In the genomic region with DNA sequence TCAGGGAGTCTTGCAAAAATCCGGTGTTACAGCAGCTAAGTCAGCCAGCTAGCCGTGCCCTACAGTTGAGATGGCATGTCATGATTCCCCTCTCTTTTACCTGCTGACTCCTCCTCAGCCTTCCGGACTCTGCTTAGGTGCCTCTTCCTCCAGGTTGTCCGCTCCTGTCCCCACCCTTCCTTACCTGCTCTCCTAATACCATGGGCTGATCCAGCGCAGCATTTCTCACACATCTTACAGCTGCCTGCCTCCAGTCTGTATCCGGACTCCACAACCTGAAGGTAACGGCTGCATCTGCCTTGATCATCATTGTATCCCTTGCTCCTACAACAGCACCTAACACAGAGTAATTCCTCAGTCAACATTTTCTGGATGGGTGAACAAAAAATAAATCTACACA, we compare ENCODE assay signal across 11 cellular contexts. TPM values are rescaled to one million over a fixed set of nuclear protein-coding genes. Genes with fewer than 3 reads are reported as not detected.
DNase-seq lines count a peak whose midpoint lies in the region; ATAC-seq and TF ChIP-seq lines count a peak whose summit lies in the region.
"Not testable (repeated sequence)": the region's sequence is repeated elsewhere in the genome, so short reads cannot be mapped to it uniquely, and the experiment has no call there.
"Had no signal": no experiment of that assay in that cellular context is flagged by ENCODE, and none has a peak within 500 bp of the region (broad histone marks: within the 10 kb centered on the region; RNA-seq: fewer than 3 reads in every experiment).

No MANE protein-coding gene starts in this region.

- not testable (repeated sequence) for H3K36me3 Mint-ChIP-seq in WTC11; natural killer cell treated with Interleukin-12 subunit alpha and Interleukin-12 subunit beta and Interleukin-15 and Interleukin-18, amount 100 ng/mL, for 72 hours

- peaks cover 11% of the 10 kb centered on the region for H3K27me3 Mint-ChIP-seq in WTC11 (ENCODE audit: low read depth)
- H3K27me3 Mint-ChIP-seq in natural killer cell treated with Interleukin-12 subunit alpha and Interleukin-12 subunit beta and Interleukin-15 and Interleukin-18, amount 100 ng/mL, for 72 hours = not testable (repeated sequence)

- POLR2A ChIA-PET in HCT116 (lab: Charles Lee); WTC11 (lab: Charles Lee): not testable (repeated sequence)

- TF ChIP-seq RAD21 in HCT116 (IDR thresholded peaks at IDR 0.05; ENCODE audit: low read depth) = not testable (repeated sequence)

- BruUV-seq in HCT116 (replicated peaks; lab: Mats Ljungman, UMichigan) = not testable (repeated sequence)

- not testable (repeated sequence) for H4K20me1 ChIP-seq in HCT116 (ENCODE audit: insufficient read depth)

- RAD21 ChIA-PET in HCT116 (lab: Charles Lee; ENCODE audit: low non-redundant PET in 1 of 2, low total read pairs in 2 of 2, uncharacterized antibody in 2 of 2, unreplicated experiment in 2 of 2) = not testable (repeated sequence)

- H3K4me2 ChIP-seq in HCT116 (ENCODE audit: low read length) = not testable (repeated sequence)

- not testable (repeated sequence) for TF ChIP-seq POLR2A in HCT116 (IDR thresholded peaks at IDR 0.05; ENCODE audit: borderline replicate concordance, extremely low read depth, insufficient read depth, insufficient read length); upper lobe of left lung (IDR thresholded peaks at IDR 0.05)

- not testable (repeated sequence) for TF ChIP-seq CTCF in HCT116 (IDR thresholded peaks at IDR 0.05 in 2 of 3, conservative IDR thresholded peaks at IDR 0.05 in 1 of 3; ENCODE audit: borderline replicate concordance in 1 of 3, insufficient read depth in 1 of 3, low read depth in 2 of 3, low read length in 2 of 3); WTC11 (IDR thresholded peaks at IDR 0.05); foreskin keratinocyte (conservative IDR thresholded peaks at IDR 0.05); left lung (IDR thresholded peaks at IDR 0.05); upper lobe of left lung (IDR thresholded peaks at IDR 0.05)

- H3K9me3 Mint-ChIP-seq in WTC11; natural killer cell treated with Interleukin-12 subunit alpha and Interleukin-12 subunit beta and Interleukin-15 and Interleukin-18, amount 100 ng/mL, for 72 hours: not testable (repeated sequence)

- H3K4me1 Mint-ChIP-seq in WTC11; natural killer cell treated with Interleukin-12 subunit alpha and Interleukin-12 subunit beta and Interleukin-15 and Interleukin-18, amount 100 ng/mL, for 72 hours (ENCODE audit: low read depth in 2 of 2): not testable (repeated sequence)

- H3K9ac ChIP-seq in HCT116 (ENCODE audit: low read length) = not testable (repeated sequence)

- not testable (repeated sequence) for H3K4me3 ChIP-seq in HCT116 (replicated peaks in 1 of 2; ENCODE audit: low read depth in 1 of 2, low read length in 2 of 2); left lung; upper lobe of left lung

- H3K79me2 ChIP-seq in HCT116 (ENCODE audit: insufficient read depth, low read length) = not testable (repeated sequence)

- H3K4me1 ChIP-seq in HCT116 (ENCODE audit: control insufficient read depth in 1 of 2, insufficient read depth in 2 of 2, low read length in 2 of 2); foreskin keratinocyte; left lung; upper lobe of left lung: not testable (repeated sequence)

- WGBS in upper lobe of left lung, 2 donors = 39 to 51% methylated on average over 7 of the region's 7 CpGs

- not testable (repeated sequence) for TF ChIP-seq EP300 in upper lobe of left lung (IDR thresholded peaks at IDR 0.05)

- H3K9me3 ChIP-seq in HCT116 (ENCODE audit: control insufficient read depth in 1 of 2, insufficient read depth in 1 of 2, low read depth in 1 of 2, low read length in 2 of 2); left lung; upper lobe of left lung: not testable (repeated sequence)

- not testable (repeated sequence) for H3K36me3 ChIP-seq in HCT116 (ENCODE audit: control insufficient read depth in 1 of 2, insufficient read depth in 2 of 2, low read length in 2 of 2); left lung; upper lobe of left lung

- intact Hi-C loops in HCT116 (cut with micrococcal nuclease); left lung (cut with DNase I): not testable (repeated sequence)

- not testable (repeated sequence) for H3K27ac ChIP-seq in HCT116 (ENCODE audit: low read depth, low read length); foreskin keratinocyte; left lung; upper lobe of left lung

- H3K27ac Mint-ChIP-seq in WTC11; natural killer cell treated with Interleukin-12 subunit alpha and Interleukin-12 subunit beta and Interleukin-15 and Interleukin-18, amount 100 ng/mL, for 72 hours: not testable (repeated sequence)

- not testable (repeated sequence) for H3K4me3 Mint-ChIP-seq in WTC11; natural killer cell treated with Interleukin-12 subunit alpha and Interleukin-12 subunit beta and Interleukin-15 and Interleukin-18, amount 100 ng/mL, for 72 hours

- not testable (repeated sequence) for DNase-seq in HCT116 (ENCODE audit: low read depth, low spot score); WTC11 (ENCODE audit: low spot score); foreskin keratinocyte; left lung; natural killer cell treated with Interleukin-12 subunit alpha and Interleukin-12 subunit beta and Interleukin-15 and Interleukin-18, amount 100 ng/mL, for 72 hours (ENCODE audit: low spot score); upper lobe of left lung
- DNase-seq in activated effector memory CD4-positive, alpha-beta T cell treated with anti-CD3 and anti-CD28 coated beads, Interleukin-2, amount 50 U/mL, for 16 hours = peak; percentile 54

- ATAC-seq in HCT116 (peak; percentile 30; the same call in 1 of the 2 replicates), WTC11 (peak; percentile 51), foreskin keratinocyte (peak; percentile 41), left lung (peak; percentile 35), upper lobe of left lung (ENCODE audit: low FRiP score in 2 of 2) (peak; percentile 62 to 75)
- ATAC-seq in natural killer cell treated with Interleukin-12 subunit alpha and Interleukin-12 subunit beta and Interleukin-15 and Interleukin-18, amount 100 ng/mL, for 72 hours = peak; percentile 59 to 60

- CTCF ChIA-PET in HCT116 (lab: Charles Lee); WTC11 (lab: Charles Lee): not testable (repeated sequence)

- H3K9me2 ChIP-seq in HCT116 (ENCODE audit: insufficient read depth) = not testable (repeated sequence)

- not testable (repeated sequence) for H3K27me3 ChIP-seq in HCT116 (ENCODE audit: insufficient read depth, low read length); foreskin keratinocyte; upper lobe of left lung
- peaks cover 0 to 24% of the 10 kb centered on the region in 2 donors for H3K27me3 ChIP-seq in left lung

- not testable (repeated sequence) for H2AFZ ChIP-seq in HCT116 (ENCODE audit: low read depth, low read length, poor library complexity, severe bottlenecking)

RNA-seq across cellular contexts. Expression of a gene that starts 9.2 kb away (rescaled TPM):
- total RNA-seq in HCT116 (2021; ENCODE audit: unreplicated experiment) = 0.54 TPM
- 0.10 and 0.16 TPM in 2 replicates for polyA plus RNA-seq in HCT116 (2012)
- not detected in 3 replicates for total RNA-seq in WTC11 (2021)
- total RNA-seq in foreskin keratinocyte = not detected in 2 replicates
- polyA plus RNA-seq in foreskin keratinocyte = 0.02 TPM in 1 of 2 replicates, not detected in the other
- under 1 TPM in 1 of 2 donors, not detected in 1; 0.26 TPM for total RNA-seq in left lung
- not detected for total RNA-seq in natural killer cell treated with Interleukin-12 subunit alpha and Interleukin-12 subunit beta and Interleukin-15 and Interleukin-18, amount 100 ng/mL, for 72 hours
- not detected for total RNA-seq in upper lobe of left lung
- total RNA-seq: A172; CD4-positive, CD25-positive, alpha-beta regulatory T cell had no signal
- polyA plus RNA-seq: AG04450; CD4-positive, CD25-positive, alpha-beta regulatory T cell; IgD-negative memory B cell had no signal
